ENCODE assay signal across 13 cellular contexts in the genomic region with DNA sequence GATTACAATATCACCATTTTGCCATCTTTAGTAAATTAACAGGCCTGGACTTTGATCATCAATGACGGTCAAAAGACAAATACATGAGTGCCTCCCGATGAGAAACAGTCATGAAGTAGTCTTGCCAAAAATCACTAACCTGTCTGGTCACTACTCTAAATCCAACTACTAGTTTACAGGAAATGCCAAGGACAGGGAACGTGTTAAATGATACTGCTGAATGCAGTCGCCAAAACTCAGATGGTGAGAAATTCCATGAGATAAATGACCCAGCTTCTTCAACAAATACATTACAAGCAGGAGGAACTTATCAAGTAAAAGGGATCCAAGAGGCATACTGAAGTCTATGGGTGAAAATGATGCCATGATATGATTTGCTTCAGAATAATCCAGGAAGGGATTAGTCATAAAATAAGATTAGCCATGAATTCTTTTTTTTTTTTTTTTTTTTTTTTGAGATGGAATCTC. TPM values are rescaled to one million over a fixed set of nuclear protein-coding genes. Genes with fewer than 3 reads are reported as not detected.
DNase-seq lines count a peak whose midpoint lies in the region; ATAC-seq, FAIRE-seq and TF ChIP-seq lines count a peak whose summit lies in the region.
"Had no signal": no experiment of that assay in that cellular context is flagged by ENCODE, and none has a peak within 500 bp of the region (broad histone marks: within the 10 kb centered on the region; RNA-seq: fewer than 3 reads in every experiment).

No MANE protein-coding gene starts in this region.

- H3K18ac ChIP-seq in mesendoderm (ENCODE audit: low read length) = no peak overlapping the region

- H3K79me2 ChIP-seq in PC-3 (ENCODE audit: low read length) (no peaks in the 10 kb centered on the region), endothelial cell of umbilical vein (ENCODE audit: control insufficient read depth, insufficient read depth, low read length) (no peaks in the 10 kb centered on the region), mesendoderm (ENCODE audit: control insufficient read depth, insufficient read depth, low read length) (no peaks in the 10 kb centered on the region), Karpas-422 (ENCODE audit: low read length) (no peaks in the 10 kb centered on the region)

- H4K8ac ChIP-seq in mesendoderm (ENCODE audit: low read depth, low read length) = no peak overlapping the region

- no peak overlapping the region for H2BK120ac ChIP-seq in mesendoderm (ENCODE audit: low read depth, low read length)

- FAIRE-seq in endothelial cell of umbilical vein (lab: Jason Lieb, UNC) = peak; percentile 46
- FAIRE-seq: HTR-8/SVneo had no signal

- no peaks in the 10 kb centered on the region for H3K9me1 ChIP-seq in endothelial cell of umbilical vein (replicated peaks; ENCODE audit: control insufficient read depth, extremely low read depth, insufficient read depth, low read length)

- H2AK5ac ChIP-seq in mesendoderm (ENCODE audit: low read length) = no peak overlapping the region

- no TSS peak for BruUV-seq in PC-3 (replicated peaks; lab: Mats Ljungman, UMichigan)
- BruUV-seq in endothelial cell of umbilical vein (replicated peaks; lab: Mats Ljungman, UMichigan) = no TSS peak

- no peak overlapping the region for H3K56ac ChIP-seq in mesendoderm (ENCODE audit: low read length)

- H4K20me1 ChIP-seq in PC-3 (ENCODE audit: low read length) (no peaks in the 10 kb centered on the region), endothelial cell of umbilical vein (replicated peaks; ENCODE audit: control insufficient read depth, extremely low read depth, insufficient read depth, low read length) (no peaks in the 10 kb centered on the region), Karpas-422 (ENCODE audit: insufficient read depth, low read depth, low read length) (no peaks in the 10 kb centered on the region)
- H4K20me1 ChIP-seq: BLaER1 treated with 17β-estradiol and CSF1 and Interleukin-3, amounts not matched to agents 10 nM and 100 nM had no signal

- H3K36me3 ChIP-seq in PC-3 (ENCODE audit: low read depth, low read length) (no peaks in the 10 kb centered on the region), endothelial cell of umbilical vein (ENCODE audit: control insufficient read depth in 2 of 2, extremely low read depth in 1 of 2, insufficient read depth in 2 of 2, low read length in 2 of 2) (no peaks in the 10 kb centered on the region), mesendoderm (ENCODE audit: control insufficient read depth, insufficient read depth, low read length) (no peaks in the 10 kb centered on the region), Karpas-422 (ENCODE audit: insufficient read depth, low read length) (no peaks in the 10 kb centered on the region)
- H3K36me3 ChIP-seq: BLaER1 treated with 17β-estradiol and CSF1 and Interleukin-3, amounts not matched to agents 10 nM and 100 nM had no signal

- H2BK5ac ChIP-seq in mesendoderm (ENCODE audit: low read length) = no peak overlapping the region

- POLR2A ChIA-PET in PC-3 (lab: Charles Lee; ENCODE audit: unreplicated experiment) = interaction anchor here (0.6 kb wide), 1 partner anchor 25 kb away, joined by 5 read pairs; no protein-coding TSS in a partner anchor
- POLR2A ChIA-PET in endothelial cell of umbilical vein (lab: Charles Lee) = interaction anchor here (0.6 kb wide), 1 partner anchor 12 kb away, joined by 3 read pairs; no protein-coding TSS in a partner anchor

- no peak overlapping the region for H2BK15ac ChIP-seq in mesendoderm (replicated peaks; ENCODE audit: low read depth)

- peaks cover 9% of the 10 kb centered on the region for H3F3A ChIP-seq in PC-3 (ENCODE audit: low read length, unreplicated experiment)

- intact Hi-C loops in PC-3 (cut with micrococcal nuclease) (no loop called here), endothelial cell of umbilical vein (cut with micrococcal nuclease) (no loop called here)

- CTCF ChIA-PET in PC-3 (lab: Charles Lee) (interaction anchor here (0.7 kb wide), 1 partner anchor 50 kb away, joined by 3 read pairs; no protein-coding TSS in a partner anchor), endothelial cell of umbilical vein (lab: Charles Lee) (interaction anchor here (0.7 to 1.5 kb wide), 8 partner anchors 20 to 72 kb away, joined by 3 to 5 read pairs (median 4); no protein-coding TSS in a partner anchor)

- peak overlapping the region; percentile 15; the same call in 1 of the 2 replicates for H3K9ac ChIP-seq in PC-3 (ENCODE audit: low read length)
- no peak overlapping the region for H3K9ac ChIP-seq in endothelial cell of umbilical vein (replicated peaks; ENCODE audit: extremely low read depth, insufficient read depth, low read length)
- H3K9ac ChIP-seq in mesendoderm (ENCODE audit: low read length) = no peak overlapping the region
- H3K9ac ChIP-seq in Karpas-422 (ENCODE audit: low read length) = no peak overlapping the region
- H3K9ac ChIP-seq: BLaER1 treated with 17β-estradiol and CSF1 and Interleukin-3, amounts not matched to agents 10 nM and 100 nM had no signal

- H3K27ac ChIP-seq in PC-3 (ENCODE audit: low read length) (peak overlapping the region; percentile 75), endothelial cell of umbilical vein (ENCODE audit: insufficient read depth, low read depth, low read length) (peak overlapping the region; percentile 60), mesendoderm (ENCODE audit: low read depth, low read length) (no peak overlapping the region), Karpas-422 (ENCODE audit: low read length) (no peak overlapping the region)
- H3K27ac ChIP-seq: BLaER1 treated with 17β-estradiol and CSF1 and Interleukin-3, amounts not matched to agents 10 nM and 100 nM had no signal

- H3K23ac ChIP-seq in mesendoderm (ENCODE audit: low read length) = no peak overlapping the region

- H3K4ac ChIP-seq in mesendoderm (ENCODE audit: low read depth, low read length) = no peak overlapping the region

- peak overlapping the region; percentile 33 for H4K5ac ChIP-seq in mesendoderm (ENCODE audit: low read length)

- peak; percentile 10; the same call in 1 of the 2 replicates for ATAC-seq in PC-3
- no peak for ATAC-seq in HG03378 (IDR thresholded peaks at IDR 0.05; ENCODE audit: unreplicated experiment)

- no peaks in the 10 kb centered on the region for H3K9me3 ChIP-seq in PC-3 (ENCODE audit: low read length)
- no peaks in the 10 kb centered on the region for H3K9me3 ChIP-seq in endothelial cell of umbilical vein (replicated peaks; ENCODE audit: control insufficient read depth, insufficient read depth, low read length)
- H3K9me3 ChIP-seq in Karpas-422 (ENCODE audit: low read length) = no peaks in the 10 kb centered on the region
- H3K9me3 ChIP-seq: BLaER1 treated with 17β-estradiol and CSF1 and Interleukin-3, amounts not matched to agents 10 nM and 100 nM had no signal

- WGBS in mesendoderm (ENCODE audit: extremely low coverage, insufficient coverage, low lambda C conversion rate) = no CpG with 5 or more reads among the region's 4 CpGs

- H2AFZ ChIP-seq in PC-3 (ENCODE audit: low read length) (no peak overlapping the region), endothelial cell of umbilical vein (ENCODE audit: low read depth, low read length) (no peak overlapping the region), Karpas-422 (ENCODE audit: low read length) (no peak overlapping the region)

- no peak for TF ChIP-seq CTCF in PC-3 (conservative IDR thresholded peaks at IDR 0.05; ENCODE audit: low read depth, low read length)
- no peak for TF ChIP-seq CTCF in endothelial cell of umbilical vein (IDR thresholded peaks at IDR 0.05; ENCODE audit: extremely low read depth in 1 of 2, insufficient read depth in 1 of 2, low read depth in 1 of 2, low read length in 2 of 2)

- peaks cover 28% of the 10 kb centered on the region for H3K4me1 ChIP-seq in PC-3 (ENCODE audit: insufficient read depth, low read length)
- peaks cover 32% of the 10 kb centered on the region for H3K4me1 ChIP-seq in endothelial cell of umbilical vein (ENCODE audit: control insufficient read depth, extremely low read depth, insufficient read depth, low read length)
- peaks cover 6% of the 10 kb centered on the region for H3K4me1 ChIP-seq in mesendoderm (ENCODE audit: control insufficient read depth, low read depth, low read length)
- peaks cover 7% of the 10 kb centered on the region for H3K4me1 ChIP-seq in Karpas-422 (ENCODE audit: low read length)

- H3K27me3 ChIP-seq in PC-3 (ENCODE audit: low read length) (no peaks in the 10 kb centered on the region), endothelial cell of umbilical vein (ENCODE audit: control insufficient read depth in 2 of 2, insufficient read depth in 2 of 2, low read length in 2 of 2) (no peaks in the 10 kb centered on the region), mesendoderm (ENCODE audit: insufficient read depth, low read length, poor library complexity) (no peaks in the 10 kb centered on the region), Karpas-422 (ENCODE audit: low read length) (no peaks in the 10 kb centered on the region)
- H3K27me3 ChIP-seq: BLaER1 treated with 17β-estradiol and CSF1 and Interleukin-3, amounts not matched to agents 10 nM and 100 nM had no signal

- peak; percentile 59 for DNase-seq in EH (ENCODE audit: low read depth)
- peak; percentile 82 for DNase-seq in PC-3
- peak; percentile 50 for DNase-seq in endothelial cell of umbilical vein (ENCODE audit: low read depth, low spot score)
- peak; percentile 97 for DNase-seq in mesendoderm
- DNase-seq in Karpas-422 = no peak
- DNase-seq in NAMALWA (ENCODE audit: low spot score) = no peak
- no peak for DNase-seq in hepatic stellate cell (ENCODE audit: low spot score)
- DNase-seq: activated CD4-positive, alpha-beta memory T cell treated with anti-CD3 and anti-CD28 coated beads for 36 hours; amygdala; GDM1 had no signal

- peak overlapping the region; percentile 28 for H3K4me2 ChIP-seq in PC-3 (ENCODE audit: low read length)
- H3K4me2 ChIP-seq in endothelial cell of umbilical vein (ENCODE audit: insufficient read depth, low read length) = peak overlapping the region; percentile 38
- H3K4me2 ChIP-seq in mesendoderm (ENCODE audit: low read length) = no peak overlapping the region
- no peak overlapping the region for H3K4me2 ChIP-seq in Karpas-422 (ENCODE audit: low read depth, low read length, poor library complexity, severe bottlenecking)

- dilution Hi-C loops in endothelial cell of umbilical vein (cut with MboI; ENCODE audit: extremely low pct_ligation_motif_present, low sequenced_read_pairs) = no loop called here

- no peak for TF ChIP-seq POLR2A in endothelial cell of umbilical vein (IDR thresholded peaks at IDR 0.05; ENCODE audit: low read depth, low read length)

- H3K4me3 ChIP-seq in PC-3 (ENCODE audit: low read length) = no peak overlapping the region
- H3K4me3 ChIP-seq in endothelial cell of umbilical vein (replicated peaks in 1 of 3; ENCODE audit: insufficient read depth in 1 of 3, low read depth in 1 of 3, low read length in 3 of 3) = no peak overlapping the region
- no peak overlapping the region for H3K4me3 ChIP-seq in mesendoderm (ENCODE audit: low read length)
- no peak overlapping the region for H3K4me3 ChIP-seq in Karpas-422 (ENCODE audit: low read length)
- H3K4me3 ChIP-seq: BLaER1 treated with 17β-estradiol and CSF1 and Interleukin-3, amounts not matched to agents 10 nM and 100 nM had no signal

- no peaks in the 10 kb centered on the region for H3K79me1 ChIP-seq in mesendoderm (ENCODE audit: low read length)

- H3K9me2 ChIP-seq in PC-3 (replicated peaks; ENCODE audit: low read length) = no peaks in the 10 kb centered on the region
- H3K9me2 ChIP-seq in Karpas-422 (replicated peaks; ENCODE audit: insufficient read depth, low read length) = no peaks in the 10 kb centered on the region

RNA-seq across cellular contexts. Expression of gene ATP13A3, which starts 35.8 kb away (rescaled TPM):
- 69.4 and 101 TPM in 2 replicates for total RNA-seq in PC-3 (2014; rRNA removed)
- 56.8 and 59.0 TPM in 2 replicates for total RNA-seq in endothelial cell of umbilical vein
- 10.4 and 12.0 TPM in 2 replicates for polyA plus RNA-seq in endothelial cell of umbilical vein
- 14.0 and 14.8 TPM in 2 replicates for polyA plus RNA-seq in endothelial cell of umbilical vein (2011; cell fraction: cytosol; rRNA removed)
- 31.6 and 47.8 TPM in 2 replicates for polyA plus RNA-seq in endothelial cell of umbilical vein (2011; cell fraction: nucleus; rRNA removed)
- polyA plus RNA-seq in endothelial cell of umbilical vein (2012) = 23.3 and 38.7 TPM in 2 replicates
- polyA minus RNA-seq in endothelial cell of umbilical vein = 47.0 and 56.5 TPM in 2 replicates
- polyA minus RNA-seq in endothelial cell of umbilical vein (2011; cell fraction: cytosol; rRNA and poly(A)+ RNA removed) = 84.8 TPM
- polyA minus RNA-seq in endothelial cell of umbilical vein (2011; cell fraction: nucleus; rRNA and poly(A)+ RNA removed) = 70.9 and 131 TPM in 2 replicates
- polyA plus RNA-seq in mesendoderm (2013, experiment 1 of 2) = 43.8 TPM
- polyA plus RNA-seq in mesendoderm (2013, experiment 2 of 2) = 42.9 TPM
- total RNA-seq in Karpas-422 (2014; rRNA removed; shearing (Covaris generic); ENCODE audit: low replicate concordance) = 331 and 337 TPM in 2 replicates

Comparison
In these comparisons a context has a peak if more than half of its experiments do, and no peak if none do; other contexts are left out.
1. DNase-seq: peak in EH (single experiment), PC-3 (single experiment), endothelial cell of umbilical vein (single experiment) and mesendoderm (single experiment); none in Karpas-422 (single experiment), NAMALWA (single experiment) and hepatic stellate cell (single experiment).
2. H3K27ac ChIP-seq: peak in PC-3 (single experiment) and endothelial cell of umbilical vein (single experiment); none in mesendoderm (single experiment) and Karpas-422 (single experiment).
3. H3K4me2 ChIP-seq: peak in PC-3 (single experiment) and endothelial cell of umbilical vein (single experiment); none in mesendoderm (single experiment) and Karpas-422 (single experiment).